ENCODE assay signal across 19 cellular contexts in the genomic region with DNA sequence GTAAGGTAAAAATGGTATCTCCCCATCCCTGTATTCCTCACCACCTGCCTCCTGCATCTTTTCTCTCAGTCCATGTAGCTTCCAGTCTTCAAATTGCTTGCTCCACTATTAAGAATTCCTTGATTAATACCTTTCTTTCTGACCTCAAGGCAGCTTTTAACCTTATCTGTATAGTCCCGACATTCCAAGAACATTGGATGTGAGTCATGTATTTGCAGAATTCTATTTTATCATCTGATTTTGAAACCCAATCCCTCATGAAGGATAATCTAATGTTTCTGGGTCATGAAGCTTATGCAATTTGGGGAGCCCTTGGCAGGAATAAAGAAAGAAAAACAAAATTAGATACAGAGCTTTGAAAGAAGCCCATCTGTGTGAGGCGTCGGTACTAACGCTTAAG.
A peak's percentile ranks its signal among the peaks of the same experiment; 100 is the strongest.
DNase-seq lines count a peak whose midpoint lies in the region; ATAC-seq and TF ChIP-seq lines count a peak whose summit lies in the region.
"Had no signal": no experiment of that assay in that cellular context is flagged by ENCODE, and none has a peak within 500 bp of the region (broad histone marks: within the 10 kb centered on the region; RNA-seq: fewer than 3 reads in every experiment).

No MANE protein-coding gene starts in this region.

- H3K79me2 ChIP-seq in osteoblast (ENCODE audit: insufficient read depth, low read length): no peaks in the 10 kb centered on the region

- peak; percentile 23 to 84 for ATAC-seq in left cardiac atrium
- ATAC-seq: A549, HCT116 had no signal

- H3K9me3 Mint-ChIP-seq in progenitor cell of endocrine pancreas (ENCODE audit: low read depth): peaks cover under 1% of the 10 kb centered on the region
- H3K9me3 Mint-ChIP-seq: CD4-positive, alpha-beta T cell had no signal

- no peak overlapping the region for H3K4me2 ChIP-seq in osteoblast (ENCODE audit: insufficient read depth, low read length)
- H3K4me2 ChIP-seq: A549 had no signal

- intact Hi-C loops in left cardiac atrium (cut with DNase I) (no loop called here), left ventricle myocardium inferior (cut with micrococcal nuclease) (no loop called here)

- H3K4me3 Mint-ChIP-seq in progenitor cell of endocrine pancreas (ENCODE audit: low read depth): no peak overlapping the region
- H3K4me3 Mint-ChIP-seq: CD4-positive, alpha-beta T cell had no signal

- H3K4me1 ChIP-seq in left ventricle myocardium inferior (no peaks in the 10 kb centered on the region), osteoblast (ENCODE audit: insufficient read depth, low read length) (no peaks in the 10 kb centered on the region)
- H3K4me1 ChIP-seq: A549, Caco-2 had no signal

- H3K27ac ChIP-seq in left ventricle myocardium inferior (replicated peaks) (no peak overlapping the region), coronary artery (no peak overlapping the region), osteoblast (ENCODE audit: low read depth, low read length) (no peak overlapping the region)
- H3K27ac ChIP-seq: 22Rv1, A549, C4-2B had no signal

- peaks cover 51% of the 10 kb centered on the region for H3K27me3 ChIP-seq in left ventricle myocardium inferior (ENCODE audit: low read depth)
- H3K27me3 ChIP-seq in osteoblast (ENCODE audit: insufficient read depth, low read length): peaks cover 2% of the 10 kb centered on the region

- H3K36me3 ChIP-seq in left ventricle myocardium inferior (no peaks in the 10 kb centered on the region), osteoblast (ENCODE audit: insufficient read depth, low read length) (no peaks in the 10 kb centered on the region)

- H3K27ac Mint-ChIP-seq in progenitor cell of endocrine pancreas: no peak overlapping the region
- H3K27ac Mint-ChIP-seq: CD4-positive, alpha-beta T cell had no signal

- H3K4me3 ChIP-seq in left ventricle myocardium inferior (no peak overlapping the region), coronary artery (no peak overlapping the region), osteoblast (ENCODE audit: insufficient read depth, low read length) (no peak overlapping the region)
- H3K4me3 ChIP-seq: A549 had no signal

- no peak for DNase-seq in left cardiac atrium
- DNase-seq in left ventricle myocardium inferior: no peak
- peak; percentile 5 for DNase-seq in coronary artery (ENCODE audit: low spot score)
- peak; percentile 63 for DNase-seq in osteoblast (ENCODE audit: insufficient read length, low spot score, missing footprints)
- DNase-seq in progenitor cell of endocrine pancreas (ENCODE audit: low spot score, unreplicated experiment): no peak
- DNase-seq in stimulated activated CD4-positive, alpha-beta T cell treated with anti-CD3 and anti-CD28 coated beads, Interleukin-2, amount 100 ng/mL, for 48 hours: no peak
- no peak for DNase-seq in activated effector memory CD4-positive, alpha-beta T cell treated with anti-CD3 and anti-CD28 coated beads, Interleukin-2, amount 50 U/mL, for 16 hours
- DNase-seq: AML-193; Caco-2; CD4-positive, alpha-beta T cell; DMS153; DMS79; GDM1; GOT3; H7 had no signal

- H3K27me3 Mint-ChIP-seq in progenitor cell of endocrine pancreas: peaks cover 19% of the 10 kb centered on the region
- H3K27me3 Mint-ChIP-seq: CD4-positive, alpha-beta T cell had no signal

- no peak overlapping the region for H2AFZ ChIP-seq in osteoblast (ENCODE audit: low read length)

- TF ChIP-seq CTCF in left ventricle myocardium inferior (IDR thresholded peaks at IDR 0.05; ENCODE audit: borderline replicate concordance): no peak
- TF ChIP-seq CTCF in coronary artery (IDR thresholded peaks at IDR 0.05): no peak
- no peak for TF ChIP-seq CTCF in osteoblast (IDR thresholded peaks at IDR 0.05; ENCODE audit: extremely low read depth, low read depth, low read length)
- TF ChIP-seq CTCF in progenitor cell of endocrine pancreas (IDR thresholded peaks at IDR 0.05; ENCODE audit: unreplicated experiment): no peak

- H3K9me3 ChIP-seq in left ventricle myocardium inferior (replicated peaks) (no peaks in the 10 kb centered on the region), osteoblast (ENCODE audit: low read depth, low read length) (no peaks in the 10 kb centered on the region)
- H3K9me3 ChIP-seq: A549, Caco-2 had no signal

- no peaks in the 10 kb centered on the region for H3K36me3 Mint-ChIP-seq in progenitor cell of endocrine pancreas (ENCODE audit: insufficient read depth)

- no peaks in the 10 kb centered on the region for H4K20me1 ChIP-seq in osteoblast (ENCODE audit: insufficient read depth, low read length)

- no peaks in the 10 kb centered on the region for H3K4me1 Mint-ChIP-seq in progenitor cell of endocrine pancreas (ENCODE audit: low read depth)

Comparison
In these comparisons a context has a peak if more than half of its experiments do, and no peak if none do; other contexts are left out.
1. DNase-seq: peak in coronary artery (single experiment) and osteoblast (single experiment); none in left cardiac atrium (single experiment), left ventricle myocardium inferior (single experiment), progenitor cell of endocrine pancreas (single experiment), stimulated activated CD4-positive, alpha-beta T cell treated with anti-CD3 and anti-CD28 coated beads, Interleukin-2, amount 100 ng/mL, for 48 hours (0 of 2) and activated effector memory CD4-positive, alpha-beta T cell treated with anti-CD3 and anti-CD28 coated beads, Interleukin-2, amount 50 U/mL, for 16 hours (single experiment).